ENCODE assay signal across 25 cellular contexts in genomic region chr3:72133329-72134011, GRCh38.
"Had no signal": no experiment of that assay in that cellular context is flagged by ENCODE, and none has a peak within 500 bp of the region (broad histone marks: within the 10 kb centered on the region; RNA-seq: fewer than 3 reads in every experiment).

No MANE protein-coding gene starts in this region.

- H3K36me3 Mint-ChIP-seq: activated naive CD4-positive, alpha-beta T cell treated with anti-CD3 and anti-CD28 coated beads, Interleukin-2, amount 50 U/mL, for 24 hours; WTC11 had no signal

- H3K9me3 Mint-ChIP-seq: activated naive CD4-positive, alpha-beta T cell treated with anti-CD3 and anti-CD28 coated beads, Interleukin-2, amount 50 U/mL, for 24 hours; effector memory CD8-positive, alpha-beta T cell; nephron had no signal

- FAIRE-seq: astrocyte, endothelial cell of umbilical vein, kidney had no signal

- H3K4me1 ChIP-seq: breast epithelium, colonic mucosa, upper lobe of left lung had no signal

- H3K27me3 Mint-ChIP-seq: activated CD8-positive, alpha-beta T cell treated with anti-CD3 and anti-CD28 coated beads for 36 hours; activated naive CD4-positive, alpha-beta T cell treated with anti-CD3 and anti-CD28 coated beads, Interleukin-2, amount 50 U/mL, for 24 hours had no signal

- H3K9me3 ChIP-seq: adrenal gland, breast epithelium, colonic mucosa, neutrophil, ovary, prostate gland, right atrium auricular region, thoracic aorta, upper lobe of left lung had no signal

- H3K4me3 Mint-ChIP-seq: activated CD8-positive, alpha-beta T cell treated with anti-CD3 and anti-CD28 coated beads for 36 hours; activated naive CD4-positive, alpha-beta T cell treated with anti-CD3 and anti-CD28 coated beads, Interleukin-2, amount 50 U/mL, for 24 hours; effector memory CD8-positive, alpha-beta T cell; nephron; T-helper 17 cell; WTC11 had no signal

- H3K4me3 ChIP-seq: adrenal gland, breast epithelium, colonic mucosa, dorsolateral prefrontal cortex, lung, ovary, prostate gland, right atrium auricular region, thoracic aorta, upper lobe of left lung had no signal

- ATAC-seq: activated CD8-positive, alpha-beta T cell treated with anti-CD3 and anti-CD28 coated beads for 36 hours; effector memory CD8-positive, alpha-beta T cell; esophagus mucosa; T-helper 17 cell; WTC11 had no signal

- H3K27me3 ChIP-seq: adrenal gland, breast epithelium, colonic mucosa, dorsolateral prefrontal cortex, neutrophil, ovary, right atrium auricular region, upper lobe of left lung had no signal

- H3K27ac Mint-ChIP-seq: effector memory CD8-positive, alpha-beta T cell; nephron; T-helper 17 cell; WTC11 had no signal

- DNase-seq: activated CD4-positive, alpha-beta T cell treated with anti-CD3 and anti-CD28 coated beads for 4 hours; activated CD8-positive, alpha-beta T cell treated with anti-CD3 and anti-CD28 coated beads for 36 hours; activated gamma-delta T cell treated with Interleukin-2 at 50 U/mL for 16 hours; adrenal gland; colonic mucosa; dorsolateral prefrontal cortex; effector memory CD8-positive, alpha-beta T cell; foreskin melanocyte; kidney; ovary; stimulated activated CD4-positive, alpha-beta T cell treated with anti-CD3 and anti-CD28 coated beads, Interleukin-1b, Interleukin-23, amount 100 ng/mL, for 48 hours; T-helper 17 cell; upper lobe of left lung had no signal

- H3K36me3 ChIP-seq: adrenal gland, breast epithelium, colonic mucosa, neutrophil, ovary, prostate gland, right atrium auricular region, thoracic aorta, upper lobe of left lung had no signal

- H3K27ac ChIP-seq: adrenal gland, breast epithelium, colonic mucosa, dorsolateral prefrontal cortex, neutrophil, ovary, prostate gland, right atrium auricular region, thoracic aorta, upper lobe of left lung had no signal
